1 cellular context compared by ENCODE assay signal in the genomic region with DNA sequence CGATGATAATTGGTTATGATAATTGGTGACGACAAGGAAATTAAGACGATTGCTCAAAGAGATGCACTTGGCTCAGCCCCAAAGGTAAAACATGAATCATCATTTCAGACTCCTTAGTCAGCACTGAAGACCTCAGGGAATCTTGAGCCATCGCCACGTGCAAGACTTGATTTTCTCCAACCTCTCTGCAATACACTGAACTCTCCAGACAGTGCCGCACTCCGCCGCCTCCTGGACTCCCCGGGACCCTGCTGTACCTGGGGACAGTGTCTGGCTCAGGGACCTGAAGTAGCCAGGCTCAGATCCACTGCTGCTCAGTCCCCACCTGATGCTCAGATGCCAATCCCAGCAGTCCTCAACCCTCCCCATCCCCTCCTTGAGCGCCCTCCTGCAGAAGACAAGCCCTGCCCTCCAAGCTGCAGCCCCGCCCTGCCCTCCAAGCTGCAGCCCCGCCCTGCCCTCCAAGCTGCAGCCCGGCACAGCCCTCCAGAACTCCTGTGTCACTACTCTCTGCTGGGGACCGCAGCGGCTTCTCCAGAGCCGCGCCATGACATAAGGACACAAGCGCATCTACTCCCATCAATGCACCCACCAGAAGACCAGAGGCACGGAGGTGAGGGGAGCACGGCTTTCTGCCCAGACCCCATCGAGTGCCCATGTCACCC.
TF ChIP-seq lines count a peak whose summit lies in the region.

No MANE protein-coding gene starts in this region.

TF ChIP-seq in HepG2, 621 proteins besides CTCF, POLR2A, EP300 and RAD21 (continued from another document and continues in another):
- TF ChIP-seq E2F2 (CRISPR knock-in tag; IDR thresholded peaks at IDR 0.05; ENCODE audit: borderline replicate concordance) (no peak), ZNF709 (CRISPR knock-in tag; IDR thresholded peaks at IDR 0.05) (no peak; the same call in 1 of the 2 replicates), GABPA (IDR thresholded peaks at IDR 0.05; ENCODE audit: low read depth, low read length) (no peak), GABPA (CRISPR knock-in tag; IDR thresholded peaks at IDR 0.05; ENCODE audit: low read depth) (no peak), PITX1 (CRISPR knock-in tag; IDR thresholded peaks at IDR 0.05) (no peak), HDAC1 (CRISPR knock-in tag; IDR thresholded peaks at IDR 0.05) (peak; percentile 98; the same call in 1 of the 2 replicates), SAFB2 (CRISPR knock-in tag; IDR thresholded peaks at IDR 0.05; ENCODE audit: borderline replicate concordance, low read depth) (no peak), ZNF143 (CRISPR knock-in tag; IDR thresholded peaks at IDR 0.05) (no peak), AKAP8 (CRISPR knock-in tag; IDR thresholded peaks at IDR 0.05) (no peak), AGO2 (optimal IDR thresholded peaks at IDR 0.05; ENCODE audit: low read depth, low read length) (no peak), ETS1 (CRISPR knock-in tag; IDR thresholded peaks at IDR 0.05) (no peak), RBM22 (optimal IDR thresholded peaks at IDR 0.05; ENCODE audit: low read length) (no peak), ZNF329 (CRISPR knock-in tag; IDR thresholded peaks at IDR 0.05; ENCODE audit: low read depth) (no peak), NRL (CRISPR knock-in tag; IDR thresholded peaks at IDR 0.05; ENCODE audit: borderline replicate concordance) (peak; percentile 88; the same call in 1 of the 2 replicates), MEIS1 (CRISPR knock-in tag; IDR thresholded peaks at IDR 0.05; ENCODE audit: borderline replicate concordance) (no peak), POLR2AphosphoS5 (IDR thresholded peaks at IDR 0.05; ENCODE audit: low read depth, low read length) (no peak; the same call in 1 of the 2 replicates), GMEB2 (CRISPR knock-in tag; IDR thresholded peaks at IDR 0.05; ENCODE audit: low read depth) (no peak), ZNF318 (CRISPR knock-in tag; IDR thresholded peaks at IDR 0.05) (no peak), ZNF350 (CRISPR knock-in tag; IDR thresholded peaks at IDR 0.05; ENCODE audit: borderline replicate concordance, low read depth) (no peak), ZNF737 (CRISPR knock-in tag; IDR thresholded peaks at IDR 0.05; ENCODE audit: borderline replicate concordance) (no peak), AGO1 (IDR thresholded peaks at IDR 0.05; ENCODE audit: low read depth, low read length, poor library complexity, severe bottlenecking) (no peak), ZNF292 (CRISPR knock-in tag; IDR thresholded peaks at IDR 0.05; ENCODE audit: borderline replicate concordance, low read depth) (peak; percentile 78; the same call in 1 of the 2 replicates), ZNF691 (CRISPR knock-in tag; IDR thresholded peaks at IDR 0.05; ENCODE audit: borderline replicate concordance, low read depth) (no peak)
- TF ChIP-seq, protein P1, sequence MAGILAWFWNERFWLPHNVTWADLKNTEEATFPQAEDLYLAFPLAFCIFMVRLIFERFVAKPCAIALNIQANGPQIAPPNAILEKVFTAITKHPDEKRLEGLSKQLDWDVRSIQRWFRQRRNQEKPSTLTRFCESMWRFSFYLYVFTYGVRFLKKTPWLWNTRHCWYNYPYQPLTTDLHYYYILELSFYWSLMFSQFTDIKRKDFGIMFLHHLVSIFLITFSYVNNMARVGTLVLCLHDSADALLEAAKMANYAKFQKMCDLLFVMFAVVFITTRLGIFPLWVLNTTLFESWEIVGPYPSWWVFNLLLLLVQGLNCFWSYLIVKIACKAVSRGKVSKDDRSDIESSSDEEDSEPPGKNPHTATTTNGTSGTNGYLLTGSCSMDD (CRISPR knock-in tag; IDR thresholded peaks at IDR 0.05) = no peak
- TF ChIP-seq, protein P2, sequence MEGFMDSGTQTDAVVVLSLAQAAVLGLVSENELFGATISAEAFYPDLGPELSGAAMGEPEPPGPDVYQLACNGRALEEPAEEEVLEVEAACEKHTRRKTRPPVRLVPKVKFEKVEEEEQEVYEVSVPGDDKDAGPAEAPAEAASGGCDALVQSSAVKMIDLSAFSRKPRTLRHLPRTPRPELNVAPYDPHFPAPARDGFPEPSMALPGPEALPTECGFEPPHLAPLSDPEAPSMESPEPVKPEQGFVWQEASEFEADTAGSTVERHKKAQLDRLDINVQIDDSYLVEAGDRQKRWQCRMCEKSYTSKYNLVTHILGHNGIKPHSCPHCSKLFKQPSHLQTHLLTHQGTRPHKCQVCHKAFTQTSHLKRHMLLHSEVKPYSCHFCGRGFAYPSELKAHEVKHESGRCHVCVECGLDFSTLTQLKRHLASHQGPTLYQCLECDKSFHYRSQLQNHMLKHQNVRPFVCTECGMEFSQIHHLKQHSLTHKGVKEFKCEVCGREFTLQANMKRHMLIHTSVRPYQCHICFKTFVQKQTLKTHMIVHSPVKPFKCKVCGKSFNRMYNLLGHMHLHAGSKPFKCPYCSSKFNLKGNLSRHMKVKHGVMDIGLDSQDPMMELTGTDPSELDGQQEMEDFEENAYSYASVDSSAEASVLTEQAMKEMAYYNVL (CRISPR knock-in tag; IDR thresholded peaks at IDR 0.05; ENCODE audit: borderline replicate concordance) = no peak
- TF ChIP-seq, protein P3, sequence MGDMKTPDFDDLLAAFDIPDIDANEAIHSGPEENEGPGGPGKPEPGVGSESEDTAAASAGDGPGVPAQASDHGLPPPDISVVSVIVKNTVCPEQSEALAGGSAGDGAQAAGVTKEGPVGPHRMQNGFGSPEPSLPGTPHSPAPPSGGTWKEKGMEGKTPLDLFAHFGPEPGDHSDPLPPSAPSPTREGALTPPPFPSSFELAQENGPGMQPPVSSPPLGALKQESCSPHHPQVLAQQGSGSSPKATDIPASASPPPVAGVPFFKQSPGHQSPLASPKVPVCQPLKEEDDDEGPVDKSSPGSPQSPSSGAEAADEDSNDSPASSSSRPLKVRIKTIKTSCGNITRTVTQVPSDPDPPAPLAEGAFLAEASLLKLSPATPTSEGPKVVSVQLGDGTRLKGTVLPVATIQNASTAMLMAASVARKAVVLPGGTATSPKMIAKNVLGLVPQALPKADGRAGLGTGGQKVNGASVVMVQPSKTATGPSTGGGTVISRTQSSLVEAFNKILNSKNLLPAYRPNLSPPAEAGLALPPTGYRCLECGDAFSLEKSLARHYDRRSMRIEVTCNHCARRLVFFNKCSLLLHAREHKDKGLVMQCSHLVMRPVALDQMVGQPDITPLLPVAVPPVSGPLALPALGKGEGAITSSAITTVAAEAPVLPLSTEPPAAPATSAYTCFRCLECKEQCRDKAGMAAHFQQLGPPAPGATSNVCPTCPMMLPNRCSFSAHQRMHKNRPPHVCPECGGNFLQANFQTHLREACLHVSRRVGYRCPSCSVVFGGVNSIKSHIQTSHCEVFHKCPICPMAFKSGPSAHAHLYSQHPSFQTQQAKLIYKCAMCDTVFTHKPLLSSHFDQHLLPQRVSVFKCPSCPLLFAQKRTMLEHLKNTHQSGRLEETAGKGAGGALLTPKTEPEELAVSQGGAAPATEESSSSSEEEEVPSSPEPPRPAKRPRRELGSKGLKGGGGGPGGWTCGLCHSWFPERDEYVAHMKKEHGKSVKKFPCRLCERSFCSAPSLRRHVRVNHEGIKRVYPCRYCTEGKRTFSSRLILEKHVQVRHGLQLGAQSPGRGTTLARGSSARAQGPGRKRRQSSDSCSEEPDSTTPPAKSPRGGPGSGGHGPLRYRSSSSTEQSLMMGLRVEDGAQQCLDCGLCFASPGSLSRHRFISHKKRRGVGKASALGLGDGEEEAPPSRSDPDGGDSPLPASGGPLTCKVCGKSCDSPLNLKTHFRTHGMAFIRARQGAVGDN (CRISPR knock-in tag; IDR thresholded peaks at IDR 0.05) = no peak
- TF ChIP-seq, protein P4, sequence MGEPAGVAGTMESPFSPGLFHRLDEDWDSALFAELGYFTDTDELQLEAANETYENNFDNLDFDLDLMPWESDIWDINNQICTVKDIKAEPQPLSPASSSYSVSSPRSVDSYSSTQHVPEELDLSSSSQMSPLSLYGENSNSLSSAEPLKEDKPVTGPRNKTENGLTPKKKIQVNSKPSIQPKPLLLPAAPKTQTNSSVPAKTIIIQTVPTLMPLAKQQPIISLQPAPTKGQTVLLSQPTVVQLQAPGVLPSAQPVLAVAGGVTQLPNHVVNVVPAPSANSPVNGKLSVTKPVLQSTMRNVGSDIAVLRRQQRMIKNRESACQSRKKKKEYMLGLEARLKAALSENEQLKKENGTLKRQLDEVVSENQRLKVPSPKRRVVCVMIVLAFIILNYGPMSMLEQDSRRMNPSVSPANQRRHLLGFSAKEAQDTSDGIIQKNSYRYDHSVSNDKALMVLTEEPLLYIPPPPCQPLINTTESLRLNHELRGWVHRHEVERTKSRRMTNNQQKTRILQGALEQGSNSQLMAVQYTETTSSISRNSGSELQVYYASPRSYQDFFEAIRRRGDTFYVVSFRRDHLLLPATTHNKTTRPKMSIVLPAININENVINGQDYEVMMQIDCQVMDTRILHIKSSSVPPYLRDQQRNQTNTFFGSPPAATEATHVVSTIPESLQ (CRISPR knock-in tag; conservative IDR thresholded peaks at IDR 0.05) = no peak
